In the genomic region with DNA sequence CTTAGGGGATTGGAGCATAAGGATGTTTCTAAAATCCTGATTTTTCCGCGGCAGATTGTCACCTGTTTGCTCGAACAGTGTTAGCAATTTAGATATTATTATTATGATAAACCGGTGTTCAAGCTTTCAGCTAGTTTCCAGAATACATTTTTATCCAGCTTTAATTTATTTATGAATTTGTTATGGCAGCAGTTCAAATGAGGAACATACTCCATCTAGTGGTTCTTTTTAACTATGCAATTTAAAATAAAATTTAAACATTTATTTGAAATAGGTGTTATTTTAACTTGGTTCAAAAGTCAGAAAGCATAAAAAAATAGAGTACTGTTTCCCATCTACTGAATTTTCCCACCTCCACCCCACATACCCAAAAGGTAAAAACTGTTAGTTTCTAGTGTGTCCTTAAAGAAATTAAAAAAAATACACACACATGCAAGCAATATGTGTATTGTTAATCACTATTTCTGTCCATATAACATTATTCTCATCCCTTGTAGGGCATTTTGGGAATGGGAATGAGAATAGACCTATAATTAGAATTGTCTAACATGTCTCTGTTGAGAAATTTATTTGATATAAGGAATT, we compare ENCODE assay signal across 1 cellular context.
TF ChIP-seq lines count a peak whose summit lies in the region.

No MANE protein-coding gene starts in this region.

TF ChIP-seq in IMR-90, 13 proteins besides CTCF, POLR2A, EP300 and RAD21 (continued from another document):
- peak; percentile 53; the same call in 1 of the 2 replicates for TF ChIP-seq SMC3 (IDR thresholded peaks at IDR 0.05; ENCODE audit: low read depth, low read length)
